8 cellular contexts compared by ENCODE assay signal in the genomic region with DNA sequence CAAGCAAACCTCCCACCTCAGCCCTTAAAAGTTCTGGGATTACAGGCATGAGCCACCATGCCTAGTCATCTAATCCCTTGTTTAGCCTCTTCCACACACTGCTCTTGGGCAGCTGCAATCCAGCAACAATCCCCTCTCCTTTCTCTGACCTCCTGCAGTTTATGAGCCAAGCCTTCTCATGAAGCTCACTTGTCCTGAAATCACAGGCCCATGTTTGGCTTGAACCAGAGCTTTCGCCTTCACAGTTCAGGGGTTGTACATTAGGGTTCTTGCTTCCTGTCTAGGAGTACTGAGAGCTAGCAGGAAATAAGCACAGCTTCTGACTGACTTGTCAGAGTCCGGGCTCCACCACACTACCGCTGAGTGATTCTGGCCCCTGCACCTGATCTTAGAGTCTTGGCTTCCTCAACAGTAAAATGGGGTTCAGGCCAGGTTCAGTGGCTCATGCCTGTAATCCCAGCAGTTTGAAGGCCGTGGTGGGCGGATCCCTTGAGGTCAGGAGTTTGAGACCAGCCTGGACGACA. TPM values are rescaled to one million over a fixed set of nuclear protein-coding genes. Genes with fewer than 3 reads are reported as not detected.
A peak's percentile ranks its signal among the peaks of the same experiment; 100 is the strongest.
DNase-seq lines count a peak whose midpoint lies in the region; ATAC-seq and TF ChIP-seq lines count a peak whose summit lies in the region.

No MANE protein-coding gene starts in this region.

- H3K27ac ChIP-seq in OCI-LY7 (ENCODE audit: low read depth, low read length, poor library complexity, severe bottlenecking), result peak overlapping the region; percentile 40
- no peak overlapping the region for H3K27ac ChIP-seq in smooth muscle cell (ENCODE audit: low read depth)

- H3K4me3 ChIP-seq in OCI-LY7 (ENCODE audit: low read depth, low read length, poor library complexity, severe bottlenecking), result no peak overlapping the region
- no peak overlapping the region for H3K4me3 ChIP-seq in smooth muscle cell

- H3K36me3 ChIP-seq in OCI-LY7 (ENCODE audit: insufficient read depth, low read length), result no peaks in the 10 kb centered on the region
- no peaks in the 10 kb centered on the region for H3K36me3 ChIP-seq in smooth muscle cell (ENCODE audit: low read depth)

- no peaks in the 10 kb centered on the region for H3K36me3 Mint-ChIP-seq in type B pancreatic cell

- BruUV-seq in OCI-LY7 (replicated peaks; lab: Mats Ljungman, UMichigan), result no TSS peak

- H3K9ac ChIP-seq in smooth muscle cell (ENCODE audit: low read depth), result no peak overlapping the region

- H4K20me1 ChIP-seq in OCI-LY7 (ENCODE audit: insufficient read depth, low read length) (no peaks in the 10 kb centered on the region), smooth muscle cell (ENCODE audit: low read depth) (no peaks in the 10 kb centered on the region)

- POLR2A ChIA-PET in OCI-LY7 (lab: Charles Lee), result interaction anchor here (0.6 to 1.6 kb wide), 5 partner anchors 22 to 151 kb away, joined by 3 to 8 read pairs (median 4); a partner anchor contains a TSS

- CTCF ChIA-PET in OCI-LY7 (lab: Charles Lee; ENCODE audit: unreplicated experiment), result interaction anchor here (0.6 kb wide), 1 partner anchor 108 kb away, joined by 4 read pairs; no protein-coding TSS in a partner anchor

- H3K9me3 ChIP-seq in OCI-LY7 (ENCODE audit: low read length) (no peaks in the 10 kb centered on the region), smooth muscle cell (replicated peaks; ENCODE audit: low read depth) (no peaks in the 10 kb centered on the region)

- ATAC-seq in GM18498 (IDR thresholded peaks at IDR 0.05; ENCODE audit: unreplicated experiment), result peak; percentile 92
- peak; percentile 95 for ATAC-seq in GM21786 (IDR thresholded peaks at IDR 0.05; ENCODE audit: unreplicated experiment)

- intact Hi-C loops in OCI-LY7 (cut with micrococcal nuclease; ENCODE audit: unreplicated experiment), result no loop called here

- H3K79me2 ChIP-seq in OCI-LY7 (ENCODE audit: insufficient read depth, low read depth, low read length) (no peaks in the 10 kb centered on the region), smooth muscle cell (ENCODE audit: low read depth) (no peaks in the 10 kb centered on the region)

- no peaks in the 10 kb centered on the region for H3K27me3 Mint-ChIP-seq in type B pancreatic cell

- H2AFZ ChIP-seq in OCI-LY7 (ENCODE audit: low read length) (peak overlapping the region; percentile 90), smooth muscle cell (ENCODE audit: low read depth) (no peak overlapping the region)

- TF ChIP-seq CTCF in OCI-LY7 (conservative IDR thresholded peaks at IDR 0.05; ENCODE audit: low read length) (no peak), smooth muscle cell (IDR thresholded peaks at IDR 0.05; ENCODE audit: borderline replicate concordance, insufficient read depth, poor library complexity, severe bottlenecking) (no peak), type B pancreatic cell (conservative IDR thresholded peaks at IDR 0.05) (no peak)

- no peaks in the 10 kb centered on the region for H3K27me3 ChIP-seq in smooth muscle cell (ENCODE audit: low read depth)

- peaks cover 14% of the 10 kb centered on the region for H3K4me1 ChIP-seq in OCI-LY7 (ENCODE audit: insufficient read depth, low read length, poor library complexity, severe bottlenecking)
- no peaks in the 10 kb centered on the region for H3K4me1 ChIP-seq in smooth muscle cell (ENCODE audit: low read depth)

- H3K9me3 Mint-ChIP-seq in type B pancreatic cell, result no peaks in the 10 kb centered on the region

- no peaks in the 10 kb centered on the region for H3K9me2 ChIP-seq in OCI-LY7 (ENCODE audit: insufficient read depth, low read length)

- H3K4me1 Mint-ChIP-seq in type B pancreatic cell (ENCODE audit: unreplicated experiment), result no peaks in the 10 kb centered on the region

- peaks cover 5% of the 10 kb centered on the region for H3F3A ChIP-seq in smooth muscle cell (ENCODE audit: low read depth)

- no peak overlapping the region for H3K27ac Mint-ChIP-seq in type B pancreatic cell

- peak; percentile 82 for DNase-seq in OCI-LY7 (ENCODE audit: low spot score)
- DNase-seq in left kidney (ENCODE audit: low read depth, low spot score), result peak; percentile 34
- DNase-seq in HK-2 (ENCODE audit: unreplicated experiment), result no peak
- DNase-seq in NCI-H226, result no peak
- DNase-seq in smooth muscle cell (lab: John Stamatoyannopoulos, UW; ENCODE audit: unreplicated experiment), result no peak
- DNase-seq in type B pancreatic cell (ENCODE audit: extremely low spot score, unreplicated experiment), result no peak

- H3K4me2 ChIP-seq in OCI-LY7 (ENCODE audit: low read length), result peak overlapping the region; percentile 18; the same call in 1 of the 2 replicates
- H3K4me2 ChIP-seq in smooth muscle cell, result no peak overlapping the region

- 86% methylated on average over 6 of the region's 6 CpGs for WGBS in smooth muscle cell (ENCODE audit: low lambda C conversion rate)

- H3K4me3 Mint-ChIP-seq in type B pancreatic cell, result no peak overlapping the region

RNA-seq across cellular contexts. Expression of a gene that starts 16.3 kb away (rescaled TPM):
- 25.0 and 30.8 TPM in 2 replicates for total RNA-seq in OCI-LY7 (2014; rRNA removed; shearing (Covaris generic))
- total RNA-seq in OCI-LY7 (2022), result 58.0 and 62.1 TPM in 2 replicates
- 30.0 and 37.6 TPM in 2 replicates for total RNA-seq in smooth muscle cell
- polyA plus RNA-seq in smooth muscle cell, result 58.9 and 59.3 TPM in 2 replicates
- total RNA-seq in type B pancreatic cell (ENCODE audit: low replicate concordance), result 42.8 and 51.1 TPM in 2 replicates

RNA-seq across cellular contexts. Expression of a gene that starts 26.4 kb away (rescaled TPM):
- 43.5 and 46.5 TPM in 2 replicates for total RNA-seq in OCI-LY7 (2014; rRNA removed; shearing (Covaris generic))
- 110 and 122 TPM in 2 replicates for total RNA-seq in OCI-LY7 (2022)
- 18.1 and 20.1 TPM in 2 replicates for total RNA-seq in smooth muscle cell
- polyA plus RNA-seq in smooth muscle cell, result 40.1 and 58.3 TPM in 2 replicates
- 73.1 and 90.6 TPM in 2 replicates for total RNA-seq in type B pancreatic cell (ENCODE audit: low replicate concordance)

RNA-seq across cellular contexts. Expression of a gene that starts 28.5 kb away (rescaled TPM):
- total RNA-seq in OCI-LY7 (2014; rRNA removed; shearing (Covaris generic)), result 4.0 and 4.6 TPM in 2 replicates
- total RNA-seq in OCI-LY7 (2022), result 15.2 and 19.7 TPM in 2 replicates
- total RNA-seq in smooth muscle cell, result 10.6 and 20.5 TPM in 2 replicates
- 28.0 and 35.9 TPM in 2 replicates for polyA plus RNA-seq in smooth muscle cell
- total RNA-seq in type B pancreatic cell (ENCODE audit: low replicate concordance), result 28.7 and 38.8 TPM in 2 replicates

RNA-seq across cellular contexts. Expression of a gene that starts 31.8 kb away (rescaled TPM):
- total RNA-seq in OCI-LY7 (2014; rRNA removed; shearing (Covaris generic)), result 27.1 and 28.4 TPM in 2 replicates
- 27.2 and 29.2 TPM in 2 replicates for total RNA-seq in OCI-LY7 (2022)
- 6.0 and 8.2 TPM in 2 replicates for total RNA-seq in smooth muscle cell
- 10.1 and 10.5 TPM in 2 replicates for polyA plus RNA-seq in smooth muscle cell
- 19.3 and 20.4 TPM in 2 replicates for total RNA-seq in type B pancreatic cell (ENCODE audit: low replicate concordance)

Comparison
In these comparisons a context has a peak if more than half of its experiments do, and no peak if none do; other contexts are left out.
1. DNase-seq: peak in OCI-LY7 (single experiment) and left kidney (single experiment); none in HK-2 (single experiment), NCI-H226 (single experiment), smooth muscle cell (single experiment) and type B pancreatic cell (single experiment).